In the genomic region with DNA sequence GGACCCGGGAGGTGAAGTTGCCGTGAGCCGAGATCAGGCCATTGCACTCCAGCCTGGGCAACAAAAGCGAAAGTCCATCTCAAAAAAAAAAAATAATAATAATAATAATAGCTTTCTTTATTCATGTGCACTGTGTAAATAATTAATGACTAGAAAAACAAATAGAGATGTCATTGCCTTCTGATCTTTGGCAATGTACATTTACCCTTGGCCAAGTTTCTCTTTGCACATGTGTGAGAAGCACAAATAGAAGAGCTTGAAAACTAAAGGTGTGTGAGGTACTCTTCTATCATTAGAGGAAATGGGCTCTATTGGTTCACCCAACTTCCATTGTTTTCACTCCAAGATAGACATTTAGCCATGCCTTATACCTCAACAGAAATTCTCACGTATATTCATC, we compare ENCODE assay signal across 8 cellular contexts.
"Had no signal": no experiment of that assay in that cellular context is flagged by ENCODE, and none has a peak within 500 bp of the region (broad histone marks: within the 10 kb centered on the region; RNA-seq: fewer than 3 reads in every experiment).

No MANE protein-coding gene starts in this region.

- DNase-seq: GM23248, GOT3, H7, HFFc6, KBM-7 had no signal

- H3K4me3 ChIP-seq: GM23248, HAP-1 had no signal

- H3K27ac ChIP-seq: GM23248, KMS-11 had no signal

- H3K9me3 ChIP-seq: HAP-1 had no signal

- H3K9ac ChIP-seq: GM23248, KMS-11 had no signal

- ATAC-seq: HCT116 had no signal

- H3K36me3 ChIP-seq: HAP-1 had no signal
